In the genomic region with DNA sequence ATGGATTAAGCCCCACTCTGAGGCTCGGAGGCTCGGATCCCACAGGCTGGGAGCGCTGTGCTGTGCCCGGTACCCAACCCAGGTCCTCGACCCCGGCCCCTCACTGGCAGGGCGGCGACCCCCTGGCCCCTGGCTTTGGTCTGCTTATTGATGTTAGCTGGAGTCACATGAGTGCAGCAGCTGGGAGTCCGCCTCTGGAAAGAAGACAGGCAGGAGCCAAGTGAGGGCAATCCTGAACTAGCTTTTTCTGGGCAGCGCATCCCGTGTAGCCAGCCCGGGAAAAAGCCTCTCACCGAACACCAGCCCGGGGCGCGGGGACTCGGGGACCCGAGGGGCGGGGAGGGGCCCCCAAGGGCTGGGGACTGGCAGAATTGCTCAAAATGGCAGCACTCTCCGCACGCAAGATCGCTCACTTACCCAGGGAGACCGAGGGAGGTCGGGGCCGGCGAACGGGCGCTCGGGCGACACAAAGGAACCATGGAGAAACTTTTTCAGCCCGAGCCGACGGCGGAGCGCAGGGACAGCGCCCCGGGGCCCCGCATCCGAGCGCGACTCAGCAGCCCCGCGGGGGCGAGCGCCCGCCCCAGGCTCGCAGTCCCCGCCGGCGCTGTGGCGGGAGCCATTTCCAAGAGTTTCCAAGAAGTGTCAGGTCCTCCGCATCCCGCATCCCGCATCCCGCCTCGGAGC, we compare ENCODE assay signal across 1 cellular context.
TF ChIP-seq lines count a peak whose summit lies in the region.

No MANE protein-coding gene starts in this region.

TF ChIP-seq in SK-N-SH treated with all-trans-retinoic acid at 6 μM for 48 hours, 23 proteins besides CTCF, POLR2A, EP300 and RAD21 (continued from another document):
- TF ChIP-seq, protein P1, sequence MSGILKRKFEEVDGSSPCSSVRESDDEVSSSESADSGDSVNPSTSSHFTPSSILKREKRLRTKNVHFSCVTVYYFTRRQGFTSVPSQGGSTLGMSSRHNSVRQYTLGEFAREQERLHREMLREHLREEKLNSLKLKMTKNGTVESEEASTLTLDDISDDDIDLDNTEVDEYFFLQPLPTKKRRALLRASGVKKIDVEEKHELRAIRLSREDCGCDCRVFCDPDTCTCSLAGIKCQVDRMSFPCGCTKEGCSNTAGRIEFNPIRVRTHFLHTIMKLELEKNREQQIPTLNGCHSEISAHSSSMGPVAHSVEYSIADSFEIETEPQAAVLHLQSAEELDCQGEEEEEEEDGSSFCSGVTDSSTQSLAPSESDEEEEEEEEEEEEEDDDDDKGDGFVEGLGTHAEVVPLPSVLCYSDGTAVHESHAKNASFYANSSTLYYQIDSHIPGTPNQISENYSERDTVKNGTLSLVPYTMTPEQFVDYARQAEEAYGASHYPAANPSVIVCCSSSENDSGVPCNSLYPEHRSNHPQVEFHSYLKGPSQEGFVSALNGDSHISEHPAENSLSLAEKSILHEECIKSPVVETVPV (CRISPR knock-in tag; IDR thresholded peaks at IDR 0.05), result no peak
- TF ChIP-seq ZNF8 (CRISPR knock-in tag; IDR thresholded peaks at IDR 0.05) (no peak), ZFP30 (CRISPR knock-in tag; IDR thresholded peaks at IDR 0.05) (no peak), SNAI2 (CRISPR knock-in tag; IDR thresholded peaks at IDR 0.05) (no peak), RARB (CRISPR knock-in tag; IDR thresholded peaks at IDR 0.05) (no peak), ZNF70 (CRISPR knock-in tag; IDR thresholded peaks at IDR 0.05) (no peak), PPARA (CRISPR knock-in tag; IDR thresholded peaks at IDR 0.05; ENCODE audit: borderline replicate concordance) (no peak), ISL1 (CRISPR knock-in tag; IDR thresholded peaks at IDR 0.05) (no peak), TOX (CRISPR knock-in tag; IDR thresholded peaks at IDR 0.05; ENCODE audit: borderline replicate concordance) (no peak), GLIS3 (CRISPR knock-in tag; IDR thresholded peaks at IDR 0.05) (no peak), ZFP3 (CRISPR knock-in tag; IDR thresholded peaks at IDR 0.05) (no peak), ZNF565 (CRISPR knock-in tag; conservative IDR thresholded peaks at IDR 0.05; ENCODE audit: low read depth) (no peak)
- TF ChIP-seq, protein P2, sequence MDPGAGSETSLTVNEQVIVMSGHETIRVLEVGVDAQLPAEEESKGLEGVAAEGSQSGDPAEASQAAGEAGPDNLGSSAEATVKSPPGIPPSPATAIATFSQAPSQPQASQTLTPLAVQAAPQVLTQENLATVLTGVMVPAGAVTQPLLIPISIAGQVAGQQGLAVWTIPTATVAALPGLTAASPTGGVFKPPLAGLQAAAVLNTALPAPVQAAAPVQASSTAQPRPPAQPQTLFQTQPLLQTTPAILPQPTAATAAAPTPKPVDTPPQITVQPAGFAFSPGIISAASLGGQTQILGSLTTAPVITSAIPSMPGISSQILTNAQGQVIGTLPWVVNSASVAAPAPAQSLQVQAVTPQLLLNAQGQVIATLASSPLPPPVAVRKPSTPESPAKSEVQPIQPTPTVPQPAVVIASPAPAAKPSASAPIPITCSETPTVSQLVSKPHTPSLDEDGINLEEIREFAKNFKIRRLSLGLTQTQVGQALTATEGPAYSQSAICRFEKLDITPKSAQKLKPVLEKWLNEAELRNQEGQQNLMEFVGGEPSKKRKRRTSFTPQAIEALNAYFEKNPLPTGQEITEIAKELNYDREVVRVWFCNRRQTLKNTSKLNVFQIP (CRISPR knock-in tag; IDR thresholded peaks at IDR 0.05; ENCODE audit: borderline replicate concordance, low read depth), result no peak
- TF ChIP-seq, protein P3, sequence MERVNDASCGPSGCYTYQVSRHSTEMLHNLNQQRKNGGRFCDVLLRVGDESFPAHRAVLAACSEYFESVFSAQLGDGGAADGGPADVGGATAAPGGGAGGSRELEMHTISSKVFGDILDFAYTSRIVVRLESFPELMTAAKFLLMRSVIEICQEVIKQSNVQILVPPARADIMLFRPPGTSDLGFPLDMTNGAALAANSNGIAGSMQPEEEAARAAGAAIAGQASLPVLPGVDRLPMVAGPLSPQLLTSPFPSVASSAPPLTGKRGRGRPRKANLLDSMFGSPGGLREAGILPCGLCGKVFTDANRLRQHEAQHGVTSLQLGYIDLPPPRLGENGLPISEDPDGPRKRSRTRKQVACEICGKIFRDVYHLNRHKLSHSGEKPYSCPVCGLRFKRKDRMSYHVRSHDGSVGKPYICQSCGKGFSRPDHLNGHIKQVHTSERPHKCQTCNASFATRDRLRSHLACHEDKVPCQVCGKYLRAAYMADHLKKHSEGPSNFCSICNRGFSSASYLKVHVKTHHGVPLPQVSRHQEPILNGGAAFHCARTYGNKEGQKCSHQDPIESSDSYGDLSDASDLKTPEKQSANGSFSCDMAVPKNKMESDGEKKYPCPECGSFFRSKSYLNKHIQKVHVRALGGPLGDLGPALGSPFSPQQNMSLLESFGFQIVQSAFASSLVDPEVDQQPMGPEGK (CRISPR knock-in tag; IDR thresholded peaks at IDR 0.05; ENCODE audit: borderline replicate concordance), result no peak
- TF ChIP-seq, protein P4, sequence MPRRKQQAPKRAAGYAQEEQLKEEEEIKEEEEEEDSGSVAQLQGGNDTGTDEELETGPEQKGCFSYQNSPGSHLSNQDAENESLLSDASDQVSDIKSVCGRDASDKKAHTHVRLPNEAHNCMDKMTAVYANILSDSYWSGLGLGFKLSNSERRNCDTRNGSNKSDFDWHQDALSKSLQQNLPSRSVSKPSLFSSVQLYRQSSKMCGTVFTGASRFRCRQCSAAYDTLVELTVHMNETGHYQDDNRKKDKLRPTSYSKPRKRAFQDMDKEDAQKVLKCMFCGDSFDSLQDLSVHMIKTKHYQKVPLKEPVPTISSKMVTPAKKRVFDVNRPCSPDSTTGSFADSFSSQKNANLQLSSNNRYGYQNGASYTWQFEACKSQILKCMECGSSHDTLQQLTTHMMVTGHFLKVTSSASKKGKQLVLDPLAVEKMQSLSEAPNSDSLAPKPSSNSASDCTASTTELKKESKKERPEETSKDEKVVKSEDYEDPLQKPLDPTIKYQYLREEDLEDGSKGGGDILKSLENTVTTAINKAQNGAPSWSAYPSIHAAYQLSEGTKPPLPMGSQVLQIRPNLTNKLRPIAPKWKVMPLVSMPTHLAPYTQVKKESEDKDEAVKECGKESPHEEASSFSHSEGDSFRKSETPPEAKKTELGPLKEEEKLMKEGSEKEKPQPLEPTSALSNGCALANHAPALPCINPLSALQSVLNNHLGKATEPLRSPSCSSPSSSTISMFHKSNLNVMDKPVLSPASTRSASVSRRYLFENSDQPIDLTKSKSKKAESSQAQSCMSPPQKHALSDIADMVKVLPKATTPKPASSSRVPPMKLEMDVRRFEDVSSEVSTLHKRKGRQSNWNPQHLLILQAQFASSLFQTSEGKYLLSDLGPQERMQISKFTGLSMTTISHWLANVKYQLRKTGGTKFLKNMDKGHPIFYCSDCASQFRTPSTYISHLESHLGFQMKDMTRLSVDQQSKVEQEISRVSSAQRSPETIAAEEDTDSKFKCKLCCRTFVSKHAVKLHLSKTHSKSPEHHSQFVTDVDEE (CRISPR knock-in tag; IDR thresholded peaks at IDR 0.05), result no peak
TF ChIP-seq in SK-N-SH treated with all-trans-retinoic acid at 6 μM for 48 hours: peak in this region for 0.
